ENCODE assay signal across 8 cellular contexts in the genomic region with DNA sequence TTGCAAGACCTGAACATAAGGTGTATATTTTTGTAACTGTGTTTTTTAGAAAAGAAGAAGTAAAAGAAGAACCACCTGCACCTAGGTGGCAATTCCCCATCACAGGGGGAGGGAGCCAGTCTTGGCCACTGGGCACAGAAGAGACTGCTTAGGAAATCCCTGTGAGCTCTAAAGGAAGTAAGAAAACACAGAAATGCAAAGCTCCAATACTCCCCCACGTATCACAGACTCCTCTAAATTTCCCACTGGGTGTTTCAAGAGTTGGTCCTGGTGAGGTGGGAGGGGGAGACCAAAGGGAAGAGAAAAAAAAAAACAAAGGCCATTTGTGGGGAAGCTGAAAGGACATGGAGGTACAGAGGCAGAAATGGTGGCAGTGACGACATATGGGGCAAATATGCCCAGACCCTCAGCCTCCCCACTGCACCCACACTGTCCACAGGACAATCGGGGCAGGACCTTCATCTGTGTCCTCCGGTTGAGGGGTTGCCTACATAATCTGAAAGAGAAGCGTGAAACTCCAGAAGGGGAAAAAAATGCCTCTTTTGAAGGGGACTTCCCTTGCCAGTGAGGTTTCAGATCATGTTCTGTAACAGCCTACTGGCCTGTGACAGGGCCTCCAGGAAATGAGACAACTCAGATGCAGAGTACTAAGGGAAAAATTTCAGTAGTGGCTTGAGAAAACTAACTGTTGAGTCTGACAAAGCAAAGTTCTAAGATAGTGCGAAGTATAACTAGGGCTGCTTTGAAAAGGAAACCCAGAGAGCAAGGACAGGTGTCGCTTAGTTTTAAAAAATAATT.
A peak's percentile ranks its signal among the peaks of the same experiment; 100 is the strongest.
DNase-seq lines count a peak whose midpoint lies in the region; ATAC-seq and TF ChIP-seq lines count a peak whose summit lies in the region.

No MANE protein-coding gene starts in this region.

- H3K36me3 ChIP-seq in esophagus squamous epithelium (no peaks in the 10 kb centered on the region), trophoblast cell (ENCODE audit: control insufficient read depth in 1 of 2, insufficient read depth in 2 of 2, low read length in 2 of 2) (no peaks in the 10 kb centered on the region)

- peak overlapping the region; percentile 76 to 88 (median 82) for H3K27ac ChIP-seq in esophagus squamous epithelium
- no peak overlapping the region for H3K27ac ChIP-seq in trophoblast cell (ENCODE audit: low read depth, low read length)

- no peak overlapping the region for H3K9ac ChIP-seq in trophoblast cell (ENCODE audit: low read length)

- DNase-seq in A172 (ENCODE audit: low spot score), result peak; percentile 40
- peak; percentile 52 for DNase-seq in SKM-1 (lab: John Stamatoyannopoulos, UW; ENCODE audit: unreplicated experiment)
- no peak for DNase-seq in esophagus squamous epithelium (lab: John Stamatoyannopoulos, UW)
- peak in 1 of 2 donors; percentile 39 for DNase-seq in trophoblast cell
- no peak for DNase-seq in HuH-7 (ENCODE audit: low spot score)
- DNase-seq in GM19238 (ENCODE audit: insufficient read length, low spot score), result no peak

- peaks cover 6% of the 10 kb centered on the region for H3K79me1 ChIP-seq in trophoblast cell (ENCODE audit: low read length)

- no peak for TF ChIP-seq POLR2A in esophagus squamous epithelium (IDR thresholded peaks at IDR 0.05)

- H3K27me3 ChIP-seq in esophagus squamous epithelium (no peaks in the 10 kb centered on the region), trophoblast cell (ENCODE audit: insufficient read depth, low read length) (no peaks in the 10 kb centered on the region)

- peak overlapping the region; percentile 85 for H4K8ac ChIP-seq in trophoblast cell (ENCODE audit: low read depth, low read length)

- H3K23ac ChIP-seq in trophoblast cell (ENCODE audit: low read length), result no peak overlapping the region

- peak overlapping the region; percentile 17 for H2AFZ ChIP-seq in trophoblast cell (ENCODE audit: insufficient read depth, low read length, poor library complexity)

- no peak overlapping the region for H2BK5ac ChIP-seq in trophoblast cell (ENCODE audit: low read depth, low read length, poor library complexity)

- peak overlapping the region; percentile 11 for H2BK12ac ChIP-seq in trophoblast cell (ENCODE audit: low read length)

- peak overlapping the region; percentile 57 for H4K91ac ChIP-seq in trophoblast cell (ENCODE audit: low read depth, low read length)

- no peak for TF ChIP-seq CTCF in esophagus squamous epithelium (IDR thresholded peaks at IDR 0.05)

- intact Hi-C loops in esophagus squamous epithelium (cut with DNase I), result loop anchor here (10.0 kb wide), 1 partner anchor 224 kb away; the partner anchor contains the start of gene MARCKS

- H3K9me3 ChIP-seq in esophagus squamous epithelium, result no peaks in the 10 kb centered on the region
- H3K9me3 ChIP-seq in trophoblast cell (ENCODE audit: insufficient read depth, low read depth, low read length), result no peaks in the 10 kb centered on the region

- peaks cover 28 to 72% (median 32%) of the 10 kb centered on the region in 3 donors for H3K4me1 ChIP-seq in esophagus squamous epithelium
- peaks cover 0 to 5% of the 10 kb centered on the region in 2 experiments for H3K4me1 ChIP-seq in trophoblast cell (ENCODE audit: control insufficient read depth in 1 of 2, insufficient read depth in 2 of 2, low read length in 2 of 2)

- 52 to 55% methylated on average over 6 to 7 of the region's 7 CpGs for WGBS in esophagus squamous epithelium, 2 donors
- WGBS in trophoblast cell (ENCODE audit: extremely low coverage, insufficient coverage, insufficient read length), result no CpG with 5 or more reads among the region's 7 CpGs

- ATAC-seq in GM18858 (IDR thresholded peaks at IDR 0.05; ENCODE audit: unreplicated experiment) (peak; percentile 41), HG03025 (IDR thresholded peaks at IDR 0.05; ENCODE audit: low FRiP score, unreplicated experiment) (peak; percentile 68)

- peak overlapping the region in 1 of 4 donors; percentile 31 for H3K4me3 ChIP-seq in esophagus squamous epithelium
- no peak overlapping the region for H3K4me3 ChIP-seq in trophoblast cell (ENCODE audit: low read depth, low read length)

- H3K4me2 ChIP-seq in trophoblast cell (ENCODE audit: low read length), result no peak overlapping the region

- H2BK120ac ChIP-seq in trophoblast cell (ENCODE audit: insufficient read depth, low read length, poor library complexity), result no peak overlapping the region

- H3K18ac ChIP-seq in trophoblast cell (ENCODE audit: low read length), result no peak overlapping the region

- H3K4ac ChIP-seq in trophoblast cell (ENCODE audit: low read depth, low read length), result no peak overlapping the region

- peak overlapping the region; percentile 73 for H3K14ac ChIP-seq in trophoblast cell (ENCODE audit: low read length)

- H2AK5ac ChIP-seq in trophoblast cell (ENCODE audit: low read length), result no peak overlapping the region

- no peak overlapping the region for H4K12ac ChIP-seq in trophoblast cell (ENCODE audit: low read depth, low read length)

- no peaks in the 10 kb centered on the region for H3K79me2 ChIP-seq in trophoblast cell (ENCODE audit: control insufficient read depth, insufficient read depth, low read length, poor library complexity)

Comparison
In these comparisons a context has a peak if more than half of its experiments do, and no peak if none do; other contexts are left out.
1. DNase-seq: peak in A172 (single experiment) and SKM-1 (single experiment); none in esophagus squamous epithelium (single experiment), HuH-7 (single experiment) and GM19238 (single experiment).